In the genomic region with DNA sequence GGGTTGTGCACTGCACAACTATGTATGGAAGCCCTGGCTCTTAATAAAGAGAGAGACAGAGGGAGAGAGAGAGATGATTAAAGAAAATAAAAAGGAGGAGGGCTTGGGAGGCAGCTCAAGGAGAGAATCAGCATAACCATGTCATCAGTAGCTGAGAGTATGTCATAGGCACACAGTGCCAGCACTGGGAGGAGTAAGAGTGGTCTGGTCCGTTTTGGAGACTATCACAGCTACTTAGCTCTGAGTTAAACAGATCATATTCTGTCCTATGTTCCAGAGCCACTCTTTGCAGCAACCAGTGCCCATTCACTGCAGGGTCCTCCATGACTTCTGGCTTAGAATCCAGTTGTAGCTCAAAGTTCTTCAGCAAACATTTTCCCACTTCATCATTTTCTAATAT, we compare ENCODE assay signal across 6 cellular contexts.
"Had no signal": no experiment of that assay in that cellular context is flagged by ENCODE, and none has a peak within 500 bp of the region (broad histone marks: within the 10 kb centered on the region; RNA-seq: fewer than 3 reads in every experiment).

No MANE protein-coding gene starts in this region.

- DNase-seq: GOT3, H7, IMR-90 had no signal

- ATAC-seq: HCT116, K562 had no signal

- H3K36me3 ChIP-seq: HAP-1 had no signal

- H3K9me3 ChIP-seq: HAP-1 had no signal

- H3K4me3 ChIP-seq: HAP-1, K562 had no signal

- H3K4me1 ChIP-seq: HAP-1 had no signal
